ENCODE assay signal across 1 cellular context in the genomic region with DNA sequence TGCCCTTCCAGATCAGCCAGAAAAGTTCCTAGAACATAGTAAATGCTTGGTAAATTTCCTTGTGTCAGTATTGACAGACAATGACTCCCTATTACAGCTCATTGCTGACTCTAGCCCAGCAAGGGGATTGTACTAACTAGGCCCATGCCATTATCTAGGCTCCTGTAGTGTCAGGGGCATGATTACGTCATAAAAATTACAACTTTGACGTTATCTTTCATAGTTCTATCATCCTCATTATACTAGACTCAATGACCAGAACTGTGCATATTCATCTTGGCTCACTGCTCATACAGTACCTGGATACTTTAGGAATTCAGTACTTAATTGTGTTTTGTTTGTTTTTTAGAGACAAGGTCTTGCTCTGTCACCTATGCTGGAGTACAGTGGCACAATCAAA.
DNase-seq lines count a peak whose midpoint lies in the region; ATAC-seq, FAIRE-seq and TF ChIP-seq lines count a peak whose summit lies in the region.
"Not testable (repeated sequence)": the region's sequence is repeated elsewhere in the genome, so short reads cannot be mapped to it uniquely, and the experiment has no call there.

No MANE protein-coding gene starts in this region.

- DNase-seq in HepG2 (ENCODE audit: low spot score): not testable (repeated sequence)

- H2AFZ ChIP-seq in HepG2 (ENCODE audit: low read length): not testable (repeated sequence)

- not testable (repeated sequence) for ATAC-seq in HepG2

- H4K20me1 ChIP-seq in HepG2 (ENCODE audit: insufficient read depth, low read length): not testable (repeated sequence)

- TF ChIP-seq EP300 in HepG2 (IDR thresholded peaks at IDR 0.05; ENCODE audit: low read depth in 2 of 2, low read length in 2 of 2); HepG2 (CRISPR knock-in tag; IDR thresholded peaks at IDR 0.05; ENCODE audit: borderline replicate concordance): not testable (repeated sequence)

- FAIRE-seq in HepG2 (lab: Jason Lieb, UNC): not testable (repeated sequence)

- BruUV-seq in HepG2 (replicated peaks; lab: Mats Ljungman, UMichigan): not testable (repeated sequence)

- H3K79me2 ChIP-seq in HepG2 (ENCODE audit: insufficient read depth, low read length): not testable (repeated sequence)

- in situ Hi-C loops in HepG2 (cut with HindIII; ENCODE audit: extremely low pct_ligation_motif_present, low pct_unique_long_range_greater_than_20kb): not testable (repeated sequence)

- not testable (repeated sequence) for TF ChIP-seq RAD21 in HepG2 (CRISPR knock-in tag; IDR thresholded peaks at IDR 0.05)

- not testable (repeated sequence) for H3K36me3 ChIP-seq in HepG2 (replicated peaks in 1 of 2; ENCODE audit: control insufficient read depth in 1 of 2, insufficient read depth in 2 of 2, low read length in 2 of 2)

- not testable (repeated sequence) for H3K4me1 ChIP-seq in HepG2 (ENCODE audit: insufficient read depth, low read length)

- not testable (repeated sequence) for TF ChIP-seq POLR2A in HepG2 (IDR thresholded peaks at IDR 0.05; ENCODE audit: insufficient read depth in 1 of 2, low read depth in 2 of 2, low read length in 2 of 2)

- H3K9ac ChIP-seq in HepG2 (ENCODE audit: insufficient read depth, low read depth, low read length): not testable (repeated sequence)

- 0% methylated on average over 1 of the region's 2 CpGs for WGBS in HepG2 (ENCODE audit: low lambda C conversion rate)

- H3K27ac ChIP-seq in HepG2 (ENCODE audit: extremely low read length, insufficient read depth, low read length): not testable (repeated sequence)

- not testable (repeated sequence) for TF ChIP-seq CTCF in HepG2 (CRISPR knock-in tag; IDR thresholded peaks at IDR 0.05)

- POLR2A ChIA-PET in HepG2 (lab: Yijun Ruan, JAX): not testable (repeated sequence)

- H3K4me2 ChIP-seq in HepG2 (ENCODE audit: low read depth, low read length): not testable (repeated sequence)

- H3K4me3 ChIP-seq in HepG2 (replicated peaks in 1 of 3; ENCODE audit: insufficient read depth in 1 of 3, low read depth in 2 of 3, low read length in 3 of 3): not testable (repeated sequence)

- not testable (repeated sequence) for H3K9me3 ChIP-seq in HepG2 (ENCODE audit: low read length)

- CTCF ChIA-PET in HepG2 (lab: Yijun Ruan, JAX; ENCODE audit: low intra/inter-chr PET ratio, low total read pairs): not testable (repeated sequence)

- intact Hi-C loops in HepG2 (cut with micrococcal nuclease; ENCODE audit: unreplicated experiment): not testable (repeated sequence)

- not testable (repeated sequence) for H3K27me3 ChIP-seq in HepG2 (ENCODE audit: control insufficient read depth in 1 of 2, insufficient read depth in 2 of 2, low read length in 2 of 2)

TF ChIP-seq in HepG2, 621 proteins besides CTCF, POLR2A, EP300 and RAD21:
- TF ChIP-seq ATF7 (IDR thresholded peaks at IDR 0.05): peak; percentile 85
- TF ChIP-seq ATF7, CREB1 (CRISPR knock-in tag; IDR thresholded peaks at IDR 0.05): not testable (repeated sequence)
- peak; percentile 57 for TF ChIP-seq CREB1 (IDR thresholded peaks at IDR 0.05)
TF ChIP-seq in HepG2: peak in this region for 2; not testable (repeated sequence) for 619.
